Comparison of ENCODE assay signal across 1 cellular context in the genomic region with DNA sequence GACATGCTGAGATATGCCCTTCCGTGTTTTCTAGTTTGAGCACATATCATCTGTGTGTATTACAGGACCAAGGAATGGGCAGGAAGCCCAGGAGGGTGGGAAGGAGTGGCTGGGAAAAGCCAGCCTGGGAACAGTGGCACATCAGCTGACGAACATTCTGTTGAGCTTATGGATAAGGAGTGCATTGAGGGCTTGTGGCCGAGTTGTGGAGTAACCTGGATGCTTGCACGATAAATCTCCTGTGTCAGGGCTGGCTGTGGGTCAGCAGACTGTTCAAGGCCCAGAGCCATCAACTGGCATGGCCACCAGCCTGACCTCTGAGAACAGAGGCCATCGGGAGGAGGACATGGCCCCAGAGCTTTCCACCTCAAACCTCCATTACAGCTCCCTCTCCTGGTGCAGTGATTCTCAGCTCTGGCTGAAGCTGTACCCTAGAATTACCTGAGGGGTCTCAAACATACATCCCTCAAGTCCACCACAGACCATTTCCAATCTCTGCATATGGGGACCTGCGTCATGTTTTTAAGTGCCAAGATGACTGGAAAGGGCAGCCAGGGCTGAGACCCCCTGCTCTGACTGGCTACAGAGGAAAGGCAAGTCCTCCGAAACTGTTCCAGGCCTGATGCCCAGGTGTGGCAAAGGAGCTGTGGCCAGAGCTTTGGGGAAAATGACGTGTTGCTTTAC.
TF ChIP-seq lines count a peak whose summit lies in the region.

No MANE protein-coding gene starts in this region.

TF ChIP-seq in H1, 55 proteins besides CTCF, POLR2A, EP300 and RAD21:
- TF ChIP-seq EGR1 (IDR thresholded peaks at IDR 0.05; ENCODE audit: borderline replicate concordance, low read depth, low read length): no peak
- TF ChIP-seq NRF1 (IDR thresholded peaks at IDR 0.05; ENCODE audit: low read depth, low read length): no peak
- no peak for TF ChIP-seq HDAC6 (IDR thresholded peaks at IDR 0.05; ENCODE audit: low read depth, low read length)
- TF ChIP-seq EZH2 (IDR thresholded peaks at IDR 0.05; ENCODE audit: low read depth, low read length, severe bottlenecking): no peak
- TF ChIP-seq YY1 (IDR thresholded peaks at IDR 0.05; ENCODE audit: low read depth, low read length): peak; percentile 25; the same call in 1 of the 2 replicates
